23 cellular contexts compared by ENCODE assay signal in genomic region chr5:128403350-128403749, GRCh38.
A peak's percentile ranks its signal among the peaks of the same experiment; 100 is the strongest.
DNase-seq lines count a peak whose midpoint lies in the region; ATAC-seq, FAIRE-seq and TF ChIP-seq lines count a peak whose summit lies in the region.
"Had no signal": no experiment of that assay in that cellular context is flagged by ENCODE, and none has a peak within 500 bp of the region (broad histone marks: within the 10 kb centered on the region; RNA-seq: fewer than 3 reads in every experiment).

No MANE protein-coding gene starts in this region.

- TF ChIP-seq RAD21 in Ishikawa (IDR thresholded peaks at IDR 0.05; ENCODE audit: low read depth): no peak

- FAIRE-seq in bronchial epithelial cell (lab: Jason Lieb, UNC): no peak
- FAIRE-seq: A549, GM12892, GM18507 had no signal

- no peaks in the 10 kb centered on the region for H3K9me3 Mint-ChIP-seq in osteocyte (ENCODE audit: unreplicated experiment)
- H3K9me3 Mint-ChIP-seq in stimulated activated effector memory CD8-positive, alpha-beta T cell treated with anti-CD3 and anti-CD28 coated beads, Interleukin-12 subunit alpha, Interleukin-12 subunit beta, amount 100 ng/mL, for 72 hours: peaks cover 2% of the 10 kb centered on the region
- H3K9me3 Mint-ChIP-seq: GM23338 had no signal

- H3K27me3 ChIP-seq in bronchial epithelial cell (ENCODE audit: control insufficient read depth, insufficient read depth, low read length): no peaks in the 10 kb centered on the region
- H3K27me3 ChIP-seq: BLaER1 had no signal

- TF ChIP-seq CTCF in bronchial epithelial cell (IDR thresholded peaks at IDR 0.05; ENCODE audit: insufficient read depth, low read length, severe bottlenecking) (no peak), osteocyte (IDR thresholded peaks at IDR 0.05) (no peak)

- no peak overlapping the region for H3K4me3 Mint-ChIP-seq in osteocyte (ENCODE audit: unreplicated experiment)
- H3K4me3 Mint-ChIP-seq in stimulated activated effector memory CD8-positive, alpha-beta T cell treated with anti-CD3 and anti-CD28 coated beads, Interleukin-12 subunit alpha, Interleukin-12 subunit beta, amount 100 ng/mL, for 72 hours: no peak overlapping the region
- H3K4me3 Mint-ChIP-seq: CD4-positive, alpha-beta memory T cell; GM23338 had no signal

- no peaks in the 10 kb centered on the region for H3K36me3 ChIP-seq in bronchial epithelial cell (ENCODE audit: control insufficient read depth, insufficient read depth, low read length)
- H3K36me3 ChIP-seq: BLaER1 had no signal

- DNase-seq in NCI-H1694 treated with DMSO at 0.1 percent for 48 hours (lab: John Stamatoyannopoulos, UW) (peak; percentile 1), NCI-H1694 (lab: John Stamatoyannopoulos, UW) (no peak), bronchial epithelial cell (ENCODE audit: low read depth) (peak; percentile 47), osteocyte (ENCODE audit: extremely low spot score, unreplicated experiment) (no peak), NCI-H345 (lab: John Stamatoyannopoulos, UW) (no peak)
- no peak for DNase-seq in stimulated activated naive CD8-positive, alpha-beta T cell treated with anti-CD3 and anti-CD28 coated beads, Interleukin-15, Interleukin-2, amounts not matched to agents 100 U/mL and 50 U/mL, for 24 hours
- DNase-seq in stimulated activated effector memory CD8-positive, alpha-beta T cell treated with anti-CD3 and anti-CD28 coated beads, Interleukin-12 subunit alpha, Interleukin-12 subunit beta, amount 100 ng/mL, for 72 hours (ENCODE audit: low spot score in 2 of 2): no peak
- DNase-seq: Calu3; CD4-positive, alpha-beta memory T cell; KG1; MV-4-11; NCI-H1436 treated with DMSO at 0.1 percent for 48 hours; PC-3; RPMI8226; SHP77 treated with DMSO at 0.1 percent for 48 hours; SK-N-SH had no signal

- no peaks in the 10 kb centered on the region for H3K27me3 Mint-ChIP-seq in osteocyte (ENCODE audit: unreplicated experiment)
- H3K27me3 Mint-ChIP-seq: CD4-positive, alpha-beta memory T cell had no signal

- TF ChIP-seq EP300 in Ishikawa (IDR thresholded peaks at IDR 0.05; ENCODE audit: borderline replicate concordance): peak; percentile 97

- H3K4me1 Mint-ChIP-seq in osteocyte (ENCODE audit: unreplicated experiment): peaks cover 28% of the 10 kb centered on the region
- H3K4me1 Mint-ChIP-seq in stimulated activated effector memory CD8-positive, alpha-beta T cell treated with anti-CD3 and anti-CD28 coated beads, Interleukin-12 subunit alpha, Interleukin-12 subunit beta, amount 100 ng/mL, for 72 hours: no peaks in the 10 kb centered on the region
- H3K4me1 Mint-ChIP-seq: CD4-positive, alpha-beta memory T cell had no signal

- H3K4me3 ChIP-seq in bronchial epithelial cell (ENCODE audit: low read depth, low read length): no peak overlapping the region
- H3K4me3 ChIP-seq: A549, BLaER1, GM23338 had no signal

- no peak for ATAC-seq in stimulated activated naive CD8-positive, alpha-beta T cell treated with anti-CD3 and anti-CD28 coated beads, Interleukin-15, Interleukin-2, amounts not matched to agents 100 U/mL and 50 U/mL, for 24 hours
- ATAC-seq in stimulated activated effector memory CD8-positive, alpha-beta T cell treated with anti-CD3 and anti-CD28 coated beads, Interleukin-12 subunit alpha, Interleukin-12 subunit beta, amount 100 ng/mL, for 72 hours: no peak
- ATAC-seq: A549, GM23338, HCT116, PC-3 had no signal

- peak overlapping the region; percentile 6 for H3K27ac Mint-ChIP-seq in osteocyte (ENCODE audit: unreplicated experiment)
- H3K27ac Mint-ChIP-seq in stimulated activated effector memory CD8-positive, alpha-beta T cell treated with anti-CD3 and anti-CD28 coated beads, Interleukin-12 subunit alpha, Interleukin-12 subunit beta, amount 100 ng/mL, for 72 hours: no peak overlapping the region
- H3K27ac Mint-ChIP-seq: CD4-positive, alpha-beta memory T cell; GM23338 had no signal

- H3K36me3 Mint-ChIP-seq in osteocyte (ENCODE audit: unreplicated experiment): peaks cover 78% of the 10 kb centered on the region
- no peaks in the 10 kb centered on the region for H3K36me3 Mint-ChIP-seq in stimulated activated effector memory CD8-positive, alpha-beta T cell treated with anti-CD3 and anti-CD28 coated beads, Interleukin-12 subunit alpha, Interleukin-12 subunit beta, amount 100 ng/mL, for 72 hours
- H3K36me3 Mint-ChIP-seq: CD4-positive, alpha-beta memory T cell had no signal

TF ChIP-seq in Ishikawa, 13 proteins besides CTCF, POLR2A, EP300 and RAD21:
- TF ChIP-seq MAX (IDR thresholded peaks at IDR 0.05) (peak; percentile 44; the same call in 1 of the 2 replicates), TEAD4 (IDR thresholded peaks at IDR 0.05) (peak; percentile 93), CREB1 (IDR thresholded peaks at IDR 0.05; ENCODE audit: low read depth) (no peak), USF1 (IDR thresholded peaks at IDR 0.05) (no peak), TCF12 (IDR thresholded peaks at IDR 0.05; ENCODE audit: low read depth) (peak; percentile 93), FOXM1 (IDR thresholded peaks at IDR 0.05; ENCODE audit: borderline replicate concordance, low read depth) (peak; percentile 94), NFIC (IDR thresholded peaks at IDR 0.05) (peak; percentile 98), CEBPB (IDR thresholded peaks at IDR 0.05) (peak; percentile 62)

Comparison
In these comparisons a context has a peak if more than half of its experiments do, and no peak if none do; other contexts are left out.
1. DNase-seq: peak in NCI-H1694 treated with DMSO at 0.1 percent for 48 hours (single experiment) and bronchial epithelial cell (single experiment); none in NCI-H1694 (single experiment), osteocyte (single experiment), NCI-H345 (single experiment), stimulated activated naive CD8-positive, alpha-beta T cell treated with anti-CD3 and anti-CD28 coated beads, Interleukin-15, Interleukin-2, amounts not matched to agents 100 U/mL and 50 U/mL, for 24 hours (single experiment) and stimulated activated effector memory CD8-positive, alpha-beta T cell treated with anti-CD3 and anti-CD28 coated beads, Interleukin-12 subunit alpha, Interleukin-12 subunit beta, amount 100 ng/mL, for 72 hours (0 of 2).